Comparison of ENCODE assay signal across 19 cellular contexts in genomic region chr13:20173121-20173746, GRCh38. TPM values are rescaled to one million over a fixed set of nuclear protein-coding genes. Genes with fewer than 3 reads are reported as not detected.
DNase-seq lines count a peak whose midpoint lies in the region; ATAC-seq, FAIRE-seq and TF ChIP-seq lines count a peak whose summit lies in the region.
"Had no signal": no experiment of that assay in that cellular context is flagged by ENCODE, and none has a peak within 500 bp of the region (broad histone marks: within the 10 kb centered on the region; RNA-seq: fewer than 3 reads in every experiment).

No MANE protein-coding gene starts in this region.

- H3K4me3 ChIP-seq in K562 (no peak overlapping the region), retinal pigment epithelial cell (ENCODE audit: low read length) (no peak overlapping the region), lower leg skin (ENCODE audit: low read depth, poor library complexity, severe bottlenecking) (no peak overlapping the region)
- H3K4me3 ChIP-seq in CD8-positive, alpha-beta T cell (ENCODE audit: low read depth, low read length) = no peak overlapping the region
- H3K4me3 ChIP-seq: SK-N-MC had no signal

- POLR2A ChIA-PET in K562 (lab: Yijun Ruan, JAX) = interaction anchor here (1.0 kb wide), 1 partner anchor 22 kb away, joined by 3 read pairs; no protein-coding TSS in a partner anchor
- POLR2A ChIA-PET in CD8-positive, alpha-beta T cell (lab: Charles Lee) = no interaction called here

- no peaks in the 10 kb centered on the region for H3K79me2 ChIP-seq in K562 (ENCODE audit: control insufficient read depth, insufficient read depth, low read length)

- no peak for ATAC-seq in activated T-cell treated with anti-CD3 and anti-CD28 coated beads, Interleukin-2, amount 50 U/mL, for 4 hours
- no peak for ATAC-seq in K562
- ATAC-seq in CD8-positive, alpha-beta T cell = no peak
- ATAC-seq: Right ventricle myocardium inferior had no signal

- no peaks in the 10 kb centered on the region for H3K9me3 ChIP-seq in K562 (replicated peaks; ENCODE audit: control insufficient read depth, insufficient read depth, low read depth, low read length)
- no peaks in the 10 kb centered on the region for H3K9me3 ChIP-seq in CD8-positive, alpha-beta T cell (ENCODE audit: low read length)

- CTCF ChIA-PET in K562 (lab: Yijun Ruan, JAX; ENCODE audit: low intra/inter-chr PET ratio) = no interaction called here
- CTCF ChIA-PET in CD8-positive, alpha-beta T cell (lab: Charles Lee) = interaction anchor here (1.0 to 1.6 kb wide), 2 partner anchors 9 to 12 kb away, joined by 3 to 4 read pairs; no protein-coding TSS in a partner anchor

- no peak for TF ChIP-seq RAD21 in K562 (CRISPR knock-in tag; conservative IDR thresholded peaks at IDR 0.05 in 1 of 2, IDR thresholded peaks at IDR 0.05 in 1 of 2)

- no peaks in the 10 kb centered on the region for H3K9me1 ChIP-seq in K562 (ENCODE audit: control insufficient read depth, insufficient read depth, low read length)

- H3K4me2 ChIP-seq in K562 (ENCODE audit: insufficient read depth, low read length) = no peak overlapping the region

- no peaks in the 10 kb centered on the region for H4K20me1 ChIP-seq in K562 (replicated peaks; ENCODE audit: control insufficient read depth, insufficient read depth, low read length)

- H3K4me1 Mint-ChIP-seq in activated T-cell treated with anti-CD3 and anti-CD28 coated beads, Interleukin-2, amount 50 U/mL, for 4 hours (ENCODE audit: low read depth) = peaks cover 16% of the 10 kb centered on the region
- H3K4me1 Mint-ChIP-seq in CD8-positive, alpha-beta T cell (ENCODE audit: low read depth) = peaks cover 4% of the 10 kb centered on the region

- H3K9ac ChIP-seq in K562 (ENCODE audit: insufficient read depth in 1 of 2, low read depth in 2 of 2, low read length in 2 of 2) = no peak overlapping the region

- no TSS peak for BruUV-seq in K562 (replicated peaks; lab: Mats Ljungman, UMichigan)

- no peaks in the 10 kb centered on the region for H3K36me3 Mint-ChIP-seq in activated T-cell treated with anti-CD3 and anti-CD28 coated beads, Interleukin-2, amount 50 U/mL, for 4 hours (ENCODE audit: insufficient read depth)
- H3K36me3 Mint-ChIP-seq in CD8-positive, alpha-beta T cell = no peaks in the 10 kb centered on the region

- TF ChIP-seq CTCF in K562 (IDR thresholded peaks at IDR 0.05 in 2 of 3, conservative IDR thresholded peaks at IDR 0.05 in 1 of 3; ENCODE audit: insufficient read depth in 2 of 3, low read depth in 1 of 3, low read length in 3 of 3) (no peak), retinal pigment epithelial cell (conservative IDR thresholded peaks at IDR 0.05; ENCODE audit: low read depth, low read length) (no peak), lower leg skin (IDR thresholded peaks at IDR 0.05) (no peak)
- no peak for TF ChIP-seq CTCF in CD8-positive, alpha-beta T cell (IDR thresholded peaks at IDR 0.05)

- peaks cover 0 to 5% of the 10 kb centered on the region in 2 experiments; a peak in 2 of 5 replicates for H3K4me1 ChIP-seq in K562 (replicated peaks in 1 of 2; ENCODE audit: control insufficient read depth in 2 of 2, insufficient read depth in 2 of 2, low read length in 2 of 2)
- H3K4me1 ChIP-seq in CD8-positive, alpha-beta T cell (ENCODE audit: insufficient read depth, low read length) = no peaks in the 10 kb centered on the region

- H3K27me3 ChIP-seq in K562 (ENCODE audit: control insufficient read depth in 2 of 2, insufficient read depth in 2 of 2, low read length in 2 of 2) = peaks cover 10 to 53% of the 10 kb centered on the region in 2 experiments; a peak in 4 of 5 replicates
- H3K27me3 ChIP-seq in CD8-positive, alpha-beta T cell (ENCODE audit: insufficient read depth, low read length) = no peaks in the 10 kb centered on the region

- no peaks in the 10 kb centered on the region for H3K9me3 Mint-ChIP-seq in activated T-cell treated with anti-CD3 and anti-CD28 coated beads, Interleukin-2, amount 50 U/mL, for 4 hours
- no peaks in the 10 kb centered on the region for H3K9me3 Mint-ChIP-seq in CD8-positive, alpha-beta T cell
- H3K9me3 Mint-ChIP-seq: CD4-positive, alpha-beta T cell had no signal

- peak; percentile 37 to 41 for DNase-seq in activated T-cell treated with anti-CD3 and anti-CD28 coated beads, Interleukin-2, amount 50 U/mL, for 48 hours
- DNase-seq in activated T-cell treated with anti-CD3 and anti-CD28 coated beads, Interleukin-2, amount 50 U/mL, for 4 hours = no peak
- no peak for DNase-seq in GM12892 (ENCODE audit: insufficient read length)
- no peak for DNase-seq in K562 (ENCODE audit: extremely low read depth in 1 of 4, low spot score in 3 of 4)
- DNase-seq in retinal pigment epithelial cell (ENCODE audit: low read depth) = peak; percentile 51
- no peak for DNase-seq in lower leg skin (ENCODE audit: low spot score in 2 of 2)
- DNase-seq in T-helper 2 cell = no peak
- DNase-seq in CD8-positive, alpha-beta T cell = no peak
- DNase-seq: Calu3; CD4-positive, alpha-beta T cell; DMS53; H7; NCI-H1417 treated with DMSO at 0.1 percent for 48 hours; NCI-H2081; NCI-H510A; NCI-H774 had no signal

- TF ChIP-seq POLR2A in GM12892 (IDR thresholded peaks at IDR 0.05; ENCODE audit: low read depth, low read length) (no peak), K562 (conservative IDR thresholded peaks at IDR 0.05) (no peak), lower leg skin (IDR thresholded peaks at IDR 0.05) (no peak)

- no peak overlapping the region for H3K4me3 Mint-ChIP-seq in activated T-cell treated with anti-CD3 and anti-CD28 coated beads, Interleukin-2, amount 50 U/mL, for 4 hours
- no peak overlapping the region for H3K4me3 Mint-ChIP-seq in CD8-positive, alpha-beta T cell
- H3K4me3 Mint-ChIP-seq: CD4-positive, alpha-beta T cell had no signal

- FAIRE-seq in GM12892 (lab: Jason Lieb, UNC) (peak; percentile 68), K562 (lab: Jason Lieb, UNC) (no peak)

- H3K36me3 ChIP-seq in K562 (ENCODE audit: control insufficient read depth, insufficient read depth, low read length) = no peaks in the 10 kb centered on the region
- no peaks in the 10 kb centered on the region for H3K36me3 ChIP-seq in CD8-positive, alpha-beta T cell (ENCODE audit: insufficient read depth, low read length)

- in situ Hi-C loops in K562 (cut with MboI) = no loop called here

- intact Hi-C loops in K562 (cut with micrococcal nuclease) (no loop called here), lower leg skin (cut with DNase I; ENCODE audit: low total_unique reads) (no loop called here)
- intact Hi-C loops in CD8-positive, alpha-beta T cell (cut with DNase I, micrococcal nuclease) = no loop called here

- H3K27ac ChIP-seq in K562 (ENCODE audit: extremely low read depth, low read depth, low read length) = no peak overlapping the region
- H3K27ac ChIP-seq in CD8-positive, alpha-beta T cell (ENCODE audit: low read depth, low read length) = no peak overlapping the region
- H3K27ac ChIP-seq: SK-N-MC had no signal

- TF ChIP-seq EP300 in K562 (IDR thresholded peaks at IDR 0.05; ENCODE audit: low read length) = no peak

- WGBS in K562 (ENCODE audit: insufficient coverage, low coverage, missing lambda C conversion rate) = 2% methylated on average over 6 of the region's 8 CpGs
- 78 to 87% methylated on average over 8 of the region's 8 CpGs for WGBS in lower leg skin, 2 donors

- H2AFZ ChIP-seq in K562 (ENCODE audit: low read depth, low read length) = no peak overlapping the region

- H3K27me3 Mint-ChIP-seq in activated T-cell treated with anti-CD3 and anti-CD28 coated beads, Interleukin-2, amount 50 U/mL, for 4 hours (ENCODE audit: low read depth) = peaks cover 75% of the 10 kb centered on the region
- peaks cover 63% of the 10 kb centered on the region for H3K27me3 Mint-ChIP-seq in CD8-positive, alpha-beta T cell (ENCODE audit: low read depth)

- no peak overlapping the region for H3K27ac Mint-ChIP-seq in CD8-positive, alpha-beta T cell
- H3K27ac Mint-ChIP-seq: CD4-positive, alpha-beta T cell had no signal

RNA-seq across cellular contexts. Expression of gene GJA3, which starts 12.4 kb away (rescaled TPM):
- under 1 TPM; 0.08 to 0.53 (median 0.35) TPM for total RNA-seq in activated T-cell treated with anti-CD3 and anti-CD28 coated beads, Interleukin-2, amount 50 U/mL, for 4 hours
- polyA plus RNA-seq in GM12892 (2012; ENCODE audit: missing spikeins) = 0.06 TPM
- 0.07 TPM in 1 of 2 replicates, not detected in the other for total RNA-seq in K562 (2011; cell fraction: chromatin; rRNA removed; ENCODE audit: low replicate concordance)
- 0.13 and 0.17 TPM in 2 replicates for total RNA-seq in K562 (2011; cell fraction: nucleolus; rRNA removed)
- total RNA-seq in K562 (2011; cell fraction: nucleoplasm; rRNA removed) = 0.15 and 0.31 TPM in 2 replicates
- total RNA-seq in K562 (2014; rRNA removed) = not detected in 2 replicates
- 0.04 TPM in 1 of 2 replicates, not detected in the other for total RNA-seq in K562 (2014; rRNA removed; fragmentation: Illumina TruSeq; extraction: Trizol)
- total RNA-seq in K562 (2015; rRNA removed; fragmentation: Illumina TruSeq; extraction: Trizol) = 0.04 TPM in 1 of 2 replicates, not detected in the other
- total RNA-seq in K562 (2021) = 0.02 and 0.04 TPM in 2 replicates
- polyA plus RNA-seq in K562 (2011; rRNA removed) = 0.03 and 0.13 TPM in 2 replicates
- polyA plus RNA-seq in K562 (2011; cell fraction: cytosol; rRNA removed) = 0.01 and 0.18 TPM in 2 replicates
- 0.07 TPM in 1 of 2 replicates, not detected in the other for polyA plus RNA-seq in K562 (2011; cell fraction: nucleus; rRNA removed)
- 0.12 TPM in 1 of 2 replicates, not detected in the other for polyA plus RNA-seq in K562 (2012)
- polyA plus RNA-seq in K562 (2014; fragmentation: Illumina TruSeq; extraction: Trizol) = 0.03 TPM in 2 replicates
- not detected for polyA plus RNA-seq in K562 (2014; fragmentation: Nextera tagmentation; extraction: Ambion mirVana)
- polyA plus RNA-seq in K562 (2014; rRNA removed) = not detected in 2 replicates
- 0.03 and 0.28 TPM in 2 replicates for polyA minus RNA-seq in K562 (2011; rRNA and poly(A)+ RNA removed)
- 0.38 TPM in 1 of 2 replicates, not detected in the other for polyA minus RNA-seq in K562 (2011; cell fraction: cytosol; rRNA and poly(A)+ RNA removed)
- 0.13 TPM in 1 of 2 replicates, not detected in the other for polyA minus RNA-seq in K562 (2011; cell fraction: nucleus; rRNA and poly(A)+ RNA removed)
- total RNA-seq in lower leg skin = under 1 TPM in 3 of 4 donors, not detected in 1; 0.04 to 0.52 (median 0.32) TPM
- total RNA-seq in CD8-positive, alpha-beta T cell = under 1 TPM in 1 of 2 experiments, not detected in 1; 0.08 TPM
- total RNA-seq: CD4-positive, alpha-beta T cell had no signal

RNA-seq across cellular contexts. Expression of gene GJB2, which starts 19.5 kb away (rescaled TPM):
- 1 to 10 TPM; 2.4 to 4.8 (median 4.4) TPM for total RNA-seq in activated T-cell treated with anti-CD3 and anti-CD28 coated beads, Interleukin-2, amount 50 U/mL, for 4 hours
- polyA plus RNA-seq in GM12892 (2012; ENCODE audit: missing spikeins) = 0.15 TPM
- not detected in 2 replicates for total RNA-seq in K562 (2011; cell fraction: chromatin; rRNA removed; ENCODE audit: low replicate concordance)
- not detected in 2 replicates for total RNA-seq in K562 (2011; cell fraction: nucleolus; rRNA removed)
- not detected in 2 replicates for total RNA-seq in K562 (2011; cell fraction: nucleoplasm; rRNA removed)
- total RNA-seq in K562 (2014; rRNA removed) (not detected in 2 replicates), K562 (2014; rRNA removed; fragmentation: Illumina TruSeq; extraction: Trizol) (not detected in 2 replicates), K562 (2015; rRNA removed; fragmentation: Illumina TruSeq; extraction: Trizol) (not detected in 2 replicates), K562 (2021) (0.07 TPM in 1 of 2 replicates, not detected in the other), lower leg skin (100 to 1,000 TPM in 1 of 4 donors, 10 to 100 TPM in 3; 46.7 to 160 (median 63.0) TPM)
- polyA plus RNA-seq in K562 (2011; rRNA removed) (not detected in 2 replicates), K562 (2014; fragmentation: Illumina TruSeq; extraction: Trizol) (not detected in 2 replicates), K562 (2014; fragmentation: Nextera tagmentation; extraction: Ambion mirVana) (not detected), K562 (2014; rRNA removed) (not detected in 2 replicates)
- polyA plus RNA-seq in K562 (2011; cell fraction: cytosol; rRNA removed) = not detected in 2 replicates
- not detected in 2 replicates for polyA plus RNA-seq in K562 (2011; cell fraction: nucleus; rRNA removed)
- polyA plus RNA-seq in K562 (2012) = not detected in 2 replicates
- polyA minus RNA-seq in K562 (2011; rRNA and poly(A)+ RNA removed) = not detected in 2 replicates
- polyA minus RNA-seq in K562 (2011; cell fraction: cytosol; rRNA and poly(A)+ RNA removed) = not detected in 2 replicates
- not detected in 2 replicates for polyA minus RNA-seq in K562 (2011; cell fraction: nucleus; rRNA and poly(A)+ RNA removed)
- not detected for total RNA-seq in CD8-positive, alpha-beta T cell
- total RNA-seq: A673 had no signal

RNA-seq across cellular contexts. Expression of gene GJB6, which starts 58.9 kb away (rescaled TPM):
- 1 to 10 TPM; 3.1 to 5.1 (median 3.7) TPM for total RNA-seq in activated T-cell treated with anti-CD3 and anti-CD28 coated beads, Interleukin-2, amount 50 U/mL, for 4 hours
- not detected for polyA plus RNA-seq in GM12892 (2012; ENCODE audit: missing spikeins)
- total RNA-seq in K562 (2011; cell fraction: chromatin; rRNA removed; ENCODE audit: low replicate concordance) = not detected in 2 replicates
- not detected in 2 replicates for total RNA-seq in K562 (2011; cell fraction: nucleolus; rRNA removed)
- not detected in 2 replicates for total RNA-seq in K562 (2011; cell fraction: nucleoplasm; rRNA removed)
- total RNA-seq in K562 (2014; rRNA removed) (not detected in 2 replicates), K562 (2014; rRNA removed; fragmentation: Illumina TruSeq; extraction: Trizol) (not detected in 2 replicates), K562 (2015; rRNA removed; fragmentation: Illumina TruSeq; extraction: Trizol) (not detected in 2 replicates), K562 (2021) (not detected in 2 replicates), lower leg skin (100 to 1,000 TPM in 1 of 4 donors, 10 to 100 TPM in 3; 49.7 to 150 (median 58.3) TPM)
- polyA plus RNA-seq in K562 (2011; rRNA removed) (not detected in 2 replicates), K562 (2014; fragmentation: Illumina TruSeq; extraction: Trizol) (not detected in 2 replicates), K562 (2014; fragmentation: Nextera tagmentation; extraction: Ambion mirVana) (not detected), K562 (2014; rRNA removed) (not detected in 2 replicates)
- not detected in 2 replicates for polyA plus RNA-seq in K562 (2011; cell fraction: cytosol; rRNA removed)
- not detected in 2 replicates for polyA plus RNA-seq in K562 (2011; cell fraction: nucleus; rRNA removed)
- polyA plus RNA-seq in K562 (2012) = not detected in 2 replicates
- polyA minus RNA-seq in K562 (2011; rRNA and poly(A)+ RNA removed) = not detected in 2 replicates
- not detected in 2 replicates for polyA minus RNA-seq in K562 (2011; cell fraction: cytosol; rRNA and poly(A)+ RNA removed)
- polyA minus RNA-seq in K562 (2011; cell fraction: nucleus; rRNA and poly(A)+ RNA removed) = not detected in 2 replicates
- 1 to 10 TPM; 3.5 to 5.8 TPM for total RNA-seq in CD8-positive, alpha-beta T cell
- total RNA-seq: A673, H7, Right ventricle myocardium inferior had no signal

Comparison
In these comparisons a context has a peak if more than half of its experiments do, and no peak if none do; other contexts are left out.
1. DNase-seq: peak in activated T-cell treated with anti-CD3 and anti-CD28 coated beads, Interleukin-2, amount 50 U/mL, for 48 hours (2 of 2) and retinal pigment epithelial cell (single experiment); none in activated T-cell treated with anti-CD3 and anti-CD28 coated beads, Interleukin-2, amount 50 U/mL, for 4 hours (single experiment), GM12892 (single experiment), K562 (0 of 4), lower leg skin (0 of 2), T-helper 2 cell (0 of 5) and CD8-positive, alpha-beta T cell (0 of 7).
2. RNA of gene GJB2, which starts 19.5 kb away (total RNA-seq): 46.7 to 160 TPM in lower leg skin; 2.4 to 4.8 TPM in activated T-cell treated with anti-CD3 and anti-CD28 coated beads, Interleukin-2, amount 50 U/mL, for 4 hours, 0.07 TPM in K562 and not detected in CD8-positive, alpha-beta T cell; every median in the first group is over 4 times any median in the second.
3. RNA of gene GJB6, which starts 58.9 kb away (total RNA-seq): 49.7 to 150 TPM in lower leg skin; 3.5 to 5.8 TPM in CD8-positive, alpha-beta T cell, 3.1 to 5.1 TPM in activated T-cell treated with anti-CD3 and anti-CD28 coated beads, Interleukin-2, amount 50 U/mL, for 4 hours and not detected in K562; every median in the first group is over 4 times any median in the second.